ENCODE assay signal across 8 cellular contexts in genomic region chr19:46951236-46951986, GRCh38.
DNase-seq lines count a peak whose midpoint lies in the region; ATAC-seq, FAIRE-seq and TF ChIP-seq lines count a peak whose summit lies in the region.

No MANE protein-coding gene starts in this region.

- no peak overlapping the region for H2AFZ ChIP-seq in keratinocyte (ENCODE audit: control insufficient read depth, low read length)

- no peaks in the 10 kb centered on the region for H3K27me3 ChIP-seq in keratinocyte (ENCODE audit: control insufficient read depth, extremely low read depth, insufficient read depth, low read length)
- H3K27me3 ChIP-seq in ovary = no peaks in the 10 kb centered on the region

- peaks cover 61% of the 10 kb centered on the region for H3K4me1 Mint-ChIP-seq in T-helper 17 cell

- H3K36me3 ChIP-seq in keratinocyte (ENCODE audit: control insufficient read depth in 2 of 2, extremely low read depth in 1 of 2, insufficient read depth in 2 of 2, low read length in 2 of 2) = peaks cover 1 to 8% of the 10 kb centered on the region in 2 experiments
- no peaks in the 10 kb centered on the region for H3K36me3 ChIP-seq in ovary

- H3K27me3 Mint-ChIP-seq in T-helper 17 cell = no peaks in the 10 kb centered on the region

- peak overlapping the region; percentile 28 for H3K9ac ChIP-seq in keratinocyte (ENCODE audit: control insufficient read depth, extremely low read depth, insufficient read depth, low read length)

- dilution Hi-C loops in keratinocyte (cut with MboI; ENCODE audit: extremely low pct_ligation_motif_present, low sequenced_read_pairs) = no loop called here

- H3K36me3 Mint-ChIP-seq in T-helper 17 cell (ENCODE audit: low read depth) = no peaks in the 10 kb centered on the region

- no peak overlapping the region for H3K4me3 ChIP-seq in keratinocyte (ENCODE audit: control insufficient read depth in 2 of 3, extremely low read depth in 1 of 3, insufficient read depth in 2 of 3, low read depth in 1 of 3, low read length in 3 of 3)
- H3K4me3 ChIP-seq in ovary = no peak overlapping the region

- ATAC-seq in T-helper 17 cell (peak; percentile 33), GM19351 (IDR thresholded peaks at IDR 0.05; ENCODE audit: unreplicated experiment) (no peak), HG03175 (IDR thresholded peaks at IDR 0.05; ENCODE audit: unreplicated experiment) (no peak), HG03457 (IDR thresholded peaks at IDR 0.05; ENCODE audit: unreplicated experiment) (no peak)

- peak overlapping the region; percentile 86 for H3K27ac Mint-ChIP-seq in T-helper 17 cell

- no peak for TF ChIP-seq POLR2A in ovary (IDR thresholded peaks at IDR 0.05)

- peak overlapping the region; percentile 28 for H3K4me3 Mint-ChIP-seq in T-helper 17 cell

- DNase-seq in EH (ENCODE audit: low read depth) (peak; percentile 67), T-helper 17 cell (no peak), keratinocyte (ENCODE audit: low read depth, low spot score) (peak; percentile 59), ovary (no peak)

- H3K27ac ChIP-seq in 22Rv1 = peak overlapping the region; percentile 70
- H3K27ac ChIP-seq in keratinocyte (ENCODE audit: control insufficient read depth, insufficient read depth, low read length) = peak overlapping the region; percentile 73
- H3K27ac ChIP-seq in ovary = no peak overlapping the region

- H3K9me1 ChIP-seq in keratinocyte (ENCODE audit: control insufficient read depth, extremely low read depth, insufficient read depth, low read length) = peaks cover 3% of the 10 kb centered on the region

- intact Hi-C loops in ovary (cut with DNase I) = no loop called here

- 75 to 82% (median 77%) methylated on average over 6 of the region's 6 CpGs for WGBS in ovary, 3 donors

- peak; percentile 79 for FAIRE-seq in keratinocyte (lab: Jason Lieb, UNC)

- H3K79me2 ChIP-seq in keratinocyte (ENCODE audit: control insufficient read depth, insufficient read depth, low read length) = peaks cover 33% of the 10 kb centered on the region

- peaks cover 9% of the 10 kb centered on the region for H4K20me1 ChIP-seq in keratinocyte (ENCODE audit: control insufficient read depth, extremely low read depth, insufficient read depth, low read length)

- H3K9me3 ChIP-seq in T-helper 17 cell (ENCODE audit: control insufficient read depth, low read length, poor library complexity, severe bottlenecking) (no peaks in the 10 kb centered on the region), keratinocyte (ENCODE audit: control insufficient read depth, low read depth, low read length) (no peaks in the 10 kb centered on the region), ovary (no peaks in the 10 kb centered on the region)

- H3K4me2 ChIP-seq in keratinocyte (ENCODE audit: control insufficient read depth, extremely low read depth, insufficient read depth, low read depth, low read length) = peak overlapping the region; percentile 77

- TF ChIP-seq CTCF in 22Rv1 (IDR thresholded peaks at IDR 0.05) = no peak
- no peak for TF ChIP-seq CTCF in keratinocyte (optimal IDR thresholded peaks at IDR 0.05 in 1 of 3, IDR thresholded peaks at IDR 0.05 in 1 of 3, conservative IDR thresholded peaks at IDR 0.05 in 1 of 3; ENCODE audit: extremely low read depth in 1 of 3, insufficient read depth in 2 of 3, low read length in 3 of 3)
- no peak for TF ChIP-seq CTCF in ovary (IDR thresholded peaks at IDR 0.05)

- H3K4me1 ChIP-seq in keratinocyte (ENCODE audit: control insufficient read depth, extremely low read depth, insufficient read depth, low read length) (peaks cover 32% of the 10 kb centered on the region), ovary (ENCODE audit: insufficient read depth) (peaks cover 4% of the 10 kb centered on the region)

- no peak for TF ChIP-seq EP300 in ovary (IDR thresholded peaks at IDR 0.05)

Comparison
In these comparisons a context has a peak if more than half of its experiments do, and no peak if none do; other contexts are left out.
1. H3K27ac ChIP-seq: peak in 22Rv1 (single experiment) and keratinocyte (single experiment); none in ovary (0 of 2).
2. DNase-seq: peak in EH (single experiment) and keratinocyte (single experiment); none in T-helper 17 cell (0 of 3) and ovary (0 of 5).